ENCODE assay signal across 10 cellular contexts in the genomic region with DNA sequence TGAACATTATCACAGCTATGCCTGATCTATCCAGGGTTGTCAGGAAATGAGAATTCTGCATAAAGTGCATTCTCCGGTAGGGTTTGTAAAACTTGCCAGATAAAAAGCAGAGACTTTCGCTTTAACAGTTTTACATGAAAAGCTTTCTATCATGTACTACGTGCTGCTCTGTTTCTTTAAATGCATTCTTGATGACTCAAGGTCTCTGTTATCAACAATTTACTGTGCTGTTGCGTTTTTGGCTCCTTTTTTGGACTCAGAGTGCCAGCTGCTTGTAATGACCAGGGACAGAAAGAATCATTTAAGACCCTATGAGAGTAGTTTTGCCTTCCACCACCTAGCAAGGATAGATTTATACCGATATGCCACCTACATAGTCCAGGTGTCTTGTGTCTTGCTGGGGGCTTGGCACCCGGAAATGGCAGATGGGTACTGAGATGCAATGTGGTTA.
A peak's percentile ranks its signal among the peaks of the same experiment; 100 is the strongest.
DNase-seq lines count a peak whose midpoint lies in the region; ATAC-seq and TF ChIP-seq lines count a peak whose summit lies in the region.
"Had no signal": no experiment of that assay in that cellular context is flagged by ENCODE, and none has a peak within 500 bp of the region (broad histone marks: within the 10 kb centered on the region; RNA-seq: fewer than 3 reads in every experiment).

No MANE protein-coding gene starts in this region.

- WGBS in right cardiac atrium: 37% methylated on average over 6 of the region's 6 CpGs
- 12 to 25% (median 20%) methylated on average over 6 of the region's 6 CpGs for WGBS in adrenal gland, 4 donors

- H3K36me3 ChIP-seq in adrenal gland (replicated peaks in 1 of 2): no peaks in the 10 kb centered on the region
- H3K36me3 ChIP-seq in uterus: no peaks in the 10 kb centered on the region
- H3K36me3 ChIP-seq: heart left ventricle, neutrophil had no signal

- peak; percentile 51 to 69 for ATAC-seq in right cardiac atrium
- ATAC-seq in left ventricle myocardium superior: no peak
- ATAC-seq in HG03342 (IDR thresholded peaks at IDR 0.05; ENCODE audit: unreplicated experiment): no peak

- TF ChIP-seq POLR2A in adrenal gland (IDR thresholded peaks at IDR 0.05): peak in 1 of 2 donors; percentile 34
- TF ChIP-seq POLR2A in uterus (IDR thresholded peaks at IDR 0.05): no peak

- intact Hi-C loops in right cardiac atrium (cut with DNase I): no loop called here
- intact Hi-C loops in left ventricle myocardium superior (cut with micrococcal nuclease): no loop called here
- intact Hi-C loops in adrenal gland (cut with DNase I): no loop called here
- intact Hi-C loops in uterus (cut with DNase I; ENCODE audit: low total_unique reads): no loop called here

- no peaks in the 10 kb centered on the region for H3K4me1 ChIP-seq in right cardiac atrium (ENCODE audit: control insufficient read depth, insufficient read depth, low read length)
- peaks cover 16 to 40% of the 10 kb centered on the region in 2 donors for H3K4me1 ChIP-seq in adrenal gland (replicated peaks in 1 of 2)
- H3K4me1 ChIP-seq in uterus: peaks cover 0 to 9% of the 10 kb centered on the region in 2 donors

- H3K27ac ChIP-seq in right cardiac atrium (ENCODE audit: low read length) (no peak overlapping the region), adrenal gland (peak overlapping the region in 3 of 5 donors; percentile 13 to 80 (median 65)), uterus (peak overlapping the region; percentile 51 to 66)
- H3K27ac ChIP-seq: heart left ventricle, neutrophil had no signal

- TF ChIP-seq CTCF in adrenal gland (IDR thresholded peaks at IDR 0.05) (peak in 1 of 6 experiments; percentile 19), uterus (IDR thresholded peaks at IDR 0.05) (no peak), GM10266 (IDR thresholded peaks at IDR 0.05; ENCODE audit: control insufficient read depth, insufficient read depth, low read depth, missing control alignments) (no peak)

- no peaks in the 10 kb centered on the region for H3K27me3 ChIP-seq in right cardiac atrium (ENCODE audit: control insufficient read depth, insufficient read depth)
- H3K27me3 ChIP-seq in adrenal gland: no peaks in the 10 kb centered on the region
- H3K27me3 ChIP-seq in uterus: no peaks in the 10 kb centered on the region
- H3K27me3 ChIP-seq: heart left ventricle, neutrophil had no signal

- no peak for DNase-seq in right cardiac atrium
- no peak for DNase-seq in left ventricle myocardium superior
- DNase-seq in adrenal gland: peak; percentile 30 to 68 (median 46)
- DNase-seq in islet precursor cell: peak; percentile 69
- peak in 1 of 2 donors; percentile 36 for DNase-seq in uterus
- no peak for DNase-seq in GM10266 (ENCODE audit: extremely low spot score)
- DNase-seq in NCI-H510A treated with DMSO at 0.1 percent for 48 hours (lab: John Stamatoyannopoulos, UW): no peak
- DNase-seq: heart left ventricle had no signal

- no peaks in the 10 kb centered on the region for H3K9me3 ChIP-seq in right cardiac atrium (ENCODE audit: control insufficient read depth, low read length)
- no peaks in the 10 kb centered on the region for H3K9me3 ChIP-seq in adrenal gland (replicated peaks in 1 of 3)
- H3K9me3 ChIP-seq in uterus: no peaks in the 10 kb centered on the region
- H3K9me3 ChIP-seq: heart left ventricle, neutrophil had no signal

- H3K4me3 ChIP-seq in right cardiac atrium (ENCODE audit: low read length): peak overlapping the region; percentile 38
- peak overlapping the region in 1 of 4 donors; percentile 35 for H3K4me3 ChIP-seq in adrenal gland
- peak overlapping the region in 1 of 2 donors; percentile 26 for H3K4me3 ChIP-seq in uterus

Comparison
In these comparisons a context has a peak if more than half of its experiments do, and no peak if none do; other contexts are left out.
1. ATAC-seq: peak in right cardiac atrium (2 of 2); none in left ventricle myocardium superior (single experiment) and HG03342 (single experiment).
2. DNase-seq: peak in adrenal gland (7 of 7) and islet precursor cell (single experiment); none in right cardiac atrium (0 of 3), left ventricle myocardium superior (single experiment), GM10266 (single experiment) and NCI-H510A treated with DMSO at 0.1 percent for 48 hours (single experiment).